ENCODE assay signal across 8 cellular contexts in the genomic region with DNA sequence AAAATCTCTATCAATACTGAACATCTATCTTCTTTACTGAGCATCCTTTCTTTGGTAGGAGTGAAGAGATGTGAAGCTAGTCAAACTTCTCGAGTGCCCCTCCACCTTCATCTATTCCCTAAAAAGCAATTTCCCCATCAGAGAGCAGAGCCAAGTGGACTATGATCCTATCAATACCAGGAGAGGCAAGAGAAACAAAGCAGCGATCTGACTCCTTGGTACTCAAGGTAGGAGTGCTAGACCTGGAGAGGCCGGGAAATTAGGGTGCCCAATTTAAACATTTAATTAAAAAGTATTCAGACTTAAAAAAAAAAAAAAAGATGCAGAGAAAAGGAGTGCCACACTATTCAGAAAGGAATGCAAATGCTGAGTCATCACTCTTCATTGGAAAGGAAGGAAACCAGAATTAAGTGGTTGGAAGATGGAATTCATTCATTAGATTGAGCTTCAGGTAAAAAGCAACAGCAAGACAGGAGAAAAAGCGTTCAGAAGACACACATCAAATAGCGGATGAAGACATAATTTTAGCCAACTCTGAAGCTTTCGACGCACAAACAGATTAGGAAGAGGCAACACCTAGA.
DNase-seq lines count a peak whose midpoint lies in the region; ATAC-seq, FAIRE-seq and TF ChIP-seq lines count a peak whose summit lies in the region.

No MANE protein-coding gene starts in this region.

- no peaks in the 10 kb centered on the region for H3K9me3 ChIP-seq in OCI-LY3 (ENCODE audit: insufficient read depth, low read length)
- H3K9me3 ChIP-seq in neuron (ENCODE audit: low read length): peaks cover 4% of the 10 kb centered on the region

- H3K9ac ChIP-seq in OCI-LY3 (ENCODE audit: low read length): peak overlapping the region; percentile 100

- H3K36me3 ChIP-seq in OCI-LY3 (replicated peaks; ENCODE audit: low read depth, low read length) (peaks cover 24% of the 10 kb centered on the region), neuron (ENCODE audit: insufficient read depth, low read length) (peaks cover 7% of the 10 kb centered on the region)

- no peaks in the 10 kb centered on the region for H3K27me3 ChIP-seq in OCI-LY3 (ENCODE audit: low read depth, low read length)
- no peaks in the 10 kb centered on the region for H3K27me3 ChIP-seq in neuron (ENCODE audit: insufficient read depth, low read length)

- peak overlapping the region; percentile 85 for H3K4me2 ChIP-seq in OCI-LY3 (ENCODE audit: low read length)

- H3K4me3 ChIP-seq in OCI-LY3 (ENCODE audit: low read length) (peak overlapping the region; percentile 100), neuron (ENCODE audit: low read length) (peak overlapping the region; percentile 100)

- H2AFZ ChIP-seq in OCI-LY3 (ENCODE audit: low read depth, low read length): no peak overlapping the region
- no peak overlapping the region for H2AFZ ChIP-seq in neuron (ENCODE audit: low read depth, low read length)

- FAIRE-seq in endometrium (lab: Jason Lieb, UNC): peak; percentile 33

- TF ChIP-seq CTCF in OCI-LY3 (IDR thresholded peaks at IDR 0.05; ENCODE audit: low read depth, low read length): no peak

- H4K20me1 ChIP-seq in OCI-LY3 (ENCODE audit: insufficient read depth, low read length): peaks cover 44% of the 10 kb centered on the region

- H3K27ac ChIP-seq in OCI-LY3 (ENCODE audit: low read length): 0 out of 2 replicates have a peak overlapping the region, but pooled peaks have one; percentile 99

- peak; percentile 69 for DNase-seq in EH (ENCODE audit: low read depth)

- H3K79me2 ChIP-seq in OCI-LY3 (ENCODE audit: low read length): peaks cover 64% of the 10 kb centered on the region

- ATAC-seq in HG02870 (IDR thresholded peaks at IDR 0.05; ENCODE audit: unreplicated experiment) (no peak), GM19467 (IDR thresholded peaks at IDR 0.05; ENCODE audit: unreplicated experiment) (no peak), HG03432 (IDR thresholded peaks at IDR 0.05; ENCODE audit: unreplicated experiment) (no peak), GM18870 (IDR thresholded peaks at IDR 0.05; ENCODE audit: unreplicated experiment) (no peak)

- peaks cover 37% of the 10 kb centered on the region for H3K4me1 ChIP-seq in OCI-LY3 (ENCODE audit: low read length)
- H3K4me1 ChIP-seq in neuron (ENCODE audit: insufficient read depth, low read length): peaks cover 43% of the 10 kb centered on the region
